In the genomic region with DNA sequence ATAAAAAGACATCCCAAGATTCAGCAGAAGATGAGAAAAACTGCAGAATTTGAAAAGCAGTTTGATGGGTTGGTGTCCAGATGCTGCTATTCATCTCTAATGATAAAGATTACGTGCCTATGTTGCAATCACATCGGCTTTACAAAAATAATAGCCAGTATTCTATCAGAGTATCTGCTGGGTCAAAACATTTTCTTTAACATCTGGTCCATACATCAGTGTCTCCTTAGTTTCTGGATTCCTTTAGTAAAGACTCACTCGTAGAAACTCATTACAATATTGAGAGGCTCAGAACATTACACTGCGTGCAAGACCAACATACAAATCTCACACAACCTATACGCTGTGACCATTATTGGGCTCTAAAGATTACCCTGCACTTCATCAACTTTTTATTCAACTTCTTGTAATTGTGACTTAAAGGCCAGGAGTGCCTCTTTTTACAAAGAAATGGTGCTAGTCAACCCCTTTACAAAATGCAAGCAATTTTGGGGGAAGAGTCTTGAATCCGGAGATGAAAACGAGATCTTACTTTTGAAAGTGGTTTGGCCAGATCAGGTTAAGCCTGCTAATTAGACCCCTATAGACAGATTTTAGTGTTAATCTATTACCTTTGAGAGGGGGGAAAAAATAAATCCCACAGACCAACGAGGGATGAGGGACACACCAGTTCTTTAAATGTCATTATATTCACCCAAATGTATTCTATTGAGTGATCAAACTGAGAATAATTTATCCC, we compare ENCODE assay signal across 8 cellular contexts. TPM values are rescaled to one million over a fixed set of nuclear protein-coding genes. Genes with fewer than 3 reads are reported as not detected.
A peak's percentile ranks its signal among the peaks of the same experiment; 100 is the strongest.
DNase-seq lines count a peak whose midpoint lies in the region; ATAC-seq and TF ChIP-seq lines count a peak whose summit lies in the region.

No MANE protein-coding gene starts in this region.

- POLR2A ChIA-PET in CD4-positive, alpha-beta T cell (lab: Charles Lee): interaction anchor here (1.1 to 3.5 kb wide), 3 partner anchors 8 to 893 kb away, joined by 3 to 116 read pairs (median 3); no protein-coding TSS in a partner anchor
- POLR2A ChIA-PET in RWPE1 (lab: Yijun Ruan, JAX; ENCODE audit: low non-redundant PET): interaction anchor here (0.7 kb wide), 1 partner anchor 941 kb away, joined by 3 read pairs; no protein-coding TSS in a partner anchor

- intact Hi-C loops in CD4-positive, alpha-beta T cell (cut with DNase I, micrococcal nuclease): loop anchor here (5.0 kb wide), 3 partner anchors 348 to 852 kb away; a partner anchor contains a TSS
- intact Hi-C loops in colonic mucosa (cut with DNase I): no loop called here

- no peaks in the 10 kb centered on the region for H3K36me3 ChIP-seq in colonic mucosa

- H3K4me3 Mint-ChIP-seq in CD4-positive, alpha-beta T cell: peak overlapping the region; percentile 97
- peak overlapping the region; percentile 100 for H3K4me3 Mint-ChIP-seq in nephron progenitor cell

- peaks cover 73% of the 10 kb centered on the region for H3K4me1 Mint-ChIP-seq in CD4-positive, alpha-beta T cell (ENCODE audit: low read depth)
- peaks cover 59% of the 10 kb centered on the region for H3K4me1 Mint-ChIP-seq in nephron progenitor cell

- H3K27me3 ChIP-seq in CD4-positive, alpha-beta T cell (ENCODE audit: control insufficient read depth, insufficient read depth, low read length): no peaks in the 10 kb centered on the region
- H3K27me3 ChIP-seq in colonic mucosa: no peaks in the 10 kb centered on the region

- CTCF ChIA-PET in CD4-positive, alpha-beta T cell (lab: Charles Lee): interaction anchor here (2.5 kb wide), 1 partner anchor 9 kb away, joined by 8 read pairs; no protein-coding TSS in a partner anchor
- CTCF ChIA-PET in RWPE1 (lab: Yijun Ruan, JAX): interaction anchor here (0.9 kb wide), 1 partner anchor 275 kb away, joined by 3 read pairs; no protein-coding TSS in a partner anchor

- no peaks in the 10 kb centered on the region for H3K9me3 Mint-ChIP-seq in CD4-positive, alpha-beta T cell
- peaks cover 18% of the 10 kb centered on the region for H3K9me3 Mint-ChIP-seq in nephron progenitor cell

- DNase-seq in CD4-positive, alpha-beta T cell: no peak
- DNase-seq in LNCaP clone FGC (ENCODE audit: low read depth) (no peak), colonic mucosa (no peak), nephron progenitor cell (no peak), left lobe of liver (ENCODE audit: low spot score) (no peak), NCI-H1417 (lab: John Stamatoyannopoulos, UW) (no peak), RWPE1 (ENCODE audit: low spot score) (no peak)

- peak overlapping the region; percentile 100 for H3K4me3 ChIP-seq in LNCaP clone FGC (ENCODE audit: low read depth, low read length)
- peak overlapping the region; percentile 94 for H3K4me3 ChIP-seq in colonic mucosa

- no peak for TF ChIP-seq CTCF in CD4-positive, alpha-beta T cell (IDR thresholded peaks at IDR 0.05)
- no peak for TF ChIP-seq CTCF in LNCaP clone FGC (IDR thresholded peaks at IDR 0.05; ENCODE audit: control insufficient read depth, extremely low read depth, insufficient read depth)
- no peak for TF ChIP-seq CTCF in colonic mucosa (IDR thresholded peaks at IDR 0.05)
- no peak for TF ChIP-seq CTCF in nephron progenitor cell (IDR thresholded peaks at IDR 0.05)
- TF ChIP-seq CTCF in RWPE1 (conservative IDR thresholded peaks at IDR 0.05; ENCODE audit: low read depth): no peak

- no peak for ATAC-seq in CD4-positive, alpha-beta T cell (ENCODE audit: poor library complexity)
- ATAC-seq in GM21723 (IDR thresholded peaks at IDR 0.05; ENCODE audit: unreplicated experiment) (no peak), left lobe of liver (no peak)

- H3K9ac ChIP-seq in colonic mucosa (ENCODE audit: low read depth in 2 of 2, low read length in 2 of 2): peak overlapping the region in 1 of 2 donors; percentile 30

- H3K9me3 ChIP-seq in CD4-positive, alpha-beta T cell (ENCODE audit: control insufficient read depth, low read length): no peaks in the 10 kb centered on the region
- no peaks in the 10 kb centered on the region for H3K9me3 ChIP-seq in colonic mucosa

- no peak overlapping the region for H3K27ac ChIP-seq in CD4-positive, alpha-beta T cell (ENCODE audit: low read depth, low read length)
- H3K27ac ChIP-seq in colonic mucosa (peak overlapping the region; percentile 24), RWPE1 (no peak overlapping the region)

- H3K27me3 Mint-ChIP-seq in CD4-positive, alpha-beta T cell: no peaks in the 10 kb centered on the region
- peaks cover 3% of the 10 kb centered on the region for H3K27me3 Mint-ChIP-seq in nephron progenitor cell (ENCODE audit: low read depth, poor library complexity)

- peak overlapping the region; percentile 98 for H3K27ac Mint-ChIP-seq in CD4-positive, alpha-beta T cell
- peak overlapping the region; percentile 100 for H3K27ac Mint-ChIP-seq in nephron progenitor cell

- H3K4me1 ChIP-seq in colonic mucosa: peaks cover 12% of the 10 kb centered on the region

- H3K36me3 Mint-ChIP-seq in CD4-positive, alpha-beta T cell (ENCODE audit: low read depth): peaks cover 78% of the 10 kb centered on the region
- peaks cover 25% of the 10 kb centered on the region for H3K36me3 Mint-ChIP-seq in nephron progenitor cell (ENCODE audit: low read depth)

RNA-seq across cellular contexts. Expression of a gene that starts 2.9 kb away (rescaled TPM):
- 100 to 1,000 TPM; 549 to 585 TPM for total RNA-seq in CD4-positive, alpha-beta T cell
- total RNA-seq in colonic mucosa (100 to 1,000 TPM in 1 of 2 donors, 10 to 100 TPM in 1; 98.8 to 140 TPM), left lobe of liver (40.4 TPM)
